In the genomic region with DNA sequence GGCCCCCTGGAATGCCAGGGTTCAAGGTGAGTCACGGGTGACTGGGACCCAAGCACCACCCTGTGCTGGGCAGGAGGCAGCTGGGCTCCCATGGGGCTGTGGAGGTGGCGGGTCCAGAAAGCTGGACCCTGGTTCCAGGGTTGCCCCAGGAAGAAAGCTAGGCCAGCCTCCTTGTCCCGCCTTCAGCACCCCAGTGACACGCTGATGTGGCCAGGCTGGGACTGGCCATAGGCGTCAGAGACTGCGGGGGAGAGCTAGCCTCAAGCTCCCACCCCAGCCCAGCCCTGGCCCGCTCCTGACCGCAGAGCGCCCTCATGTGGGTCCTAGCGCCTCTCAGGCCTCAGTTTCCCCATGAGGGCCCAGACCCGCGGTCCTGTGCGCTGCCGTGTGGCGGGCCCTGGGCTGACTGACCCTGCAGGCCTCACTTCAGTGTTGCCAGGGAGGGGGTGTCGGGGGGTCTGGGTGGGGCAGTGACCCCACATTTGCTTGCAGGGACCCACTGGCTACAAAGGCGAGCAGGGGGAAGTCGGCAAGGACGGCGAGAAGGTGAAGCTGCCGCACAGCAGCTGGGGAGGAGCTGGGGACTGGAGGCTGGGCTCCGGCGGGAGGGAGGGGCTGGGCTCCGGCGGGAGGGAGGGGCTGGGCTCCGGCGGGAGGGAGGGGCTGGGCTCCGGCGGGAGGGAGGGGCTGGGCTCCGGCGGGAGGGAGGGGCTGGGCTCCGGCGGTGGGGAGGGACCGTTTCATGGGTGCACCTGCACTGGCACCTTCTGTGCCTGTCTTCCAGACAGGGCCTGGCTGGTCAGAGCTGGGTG, we compare ENCODE assay signal across 1 cellular context.
TF ChIP-seq lines count a peak whose summit lies in the region.

No MANE protein-coding gene starts in this region.

TF ChIP-seq in A549, 52 proteins besides CTCF, POLR2A, EP300 and RAD21:
- no peak for TF ChIP-seq POLR2AphosphoS2 (conservative IDR thresholded peaks at IDR 0.05; ENCODE audit: low read length)
- no peak for TF ChIP-seq KDM1A (IDR thresholded peaks at IDR 0.05; ENCODE audit: low read depth)
- TF ChIP-seq HOXA7 (CRISPR knock-in tag; IDR thresholded peaks at IDR 0.05): no peak
- TF ChIP-seq RARB (CRISPR knock-in tag; IDR thresholded peaks at IDR 0.05): no peak
- no peak for TF ChIP-seq RFX5 (IDR thresholded peaks at IDR 0.05)
- no peak for TF ChIP-seq NFE2L2 (conservative IDR thresholded peaks at IDR 0.05; ENCODE audit: low read length)
- TF ChIP-seq CEBPB (IDR thresholded peaks at IDR 0.05): no peak
- no peak for TF ChIP-seq FOSL2 (IDR thresholded peaks at IDR 0.05)
- TF ChIP-seq FOSL2 (CRISPR knock-in tag; IDR thresholded peaks at IDR 0.05): no peak
- no peak for TF ChIP-seq USF2 (IDR thresholded peaks at IDR 0.05)
- TF ChIP-seq EHMT2 (IDR thresholded peaks at IDR 0.05; ENCODE audit: low read depth): no peak
- TF ChIP-seq E2F6 (IDR thresholded peaks at IDR 0.05; ENCODE audit: borderline replicate concordance, low read depth): no peak
- no peak for TF ChIP-seq MAFK (IDR thresholded peaks at IDR 0.05; ENCODE audit: partially characterized antibody)
- no peak for TF ChIP-seq MAZ (IDR thresholded peaks at IDR 0.05; ENCODE audit: borderline replicate concordance, low read depth, low read length)
- TF ChIP-seq GATA3 (IDR thresholded peaks at IDR 0.05; ENCODE audit: borderline replicate concordance): no peak
- TF ChIP-seq ZFP36 (IDR thresholded peaks at IDR 0.05; ENCODE audit: borderline replicate concordance, partially characterized antibody): no peak
- TF ChIP-seq HMGXB4 (CRISPR knock-in tag; IDR thresholded peaks at IDR 0.05; ENCODE audit: borderline replicate concordance): no peak
- TF ChIP-seq HOXB13 (CRISPR knock-in tag; IDR thresholded peaks at IDR 0.05; ENCODE audit: low read depth): no peak
- TF ChIP-seq SMC3 (IDR thresholded peaks at IDR 0.05): no peak
